Comparison of ENCODE assay signal across 15 cellular contexts in genomic region chrX:2549874-2550273, GRCh38. TPM values are rescaled to one million over a fixed set of nuclear protein-coding genes. Genes with fewer than 3 reads are reported as not detected.
DNase-seq lines count a peak whose midpoint lies in the region; ATAC-seq and TF ChIP-seq lines count a peak whose summit lies in the region.
"Had no signal": no experiment of that assay in that cellular context is flagged by ENCODE, and none has a peak within 500 bp of the region (broad histone marks: within the 10 kb centered on the region; RNA-seq: fewer than 3 reads in every experiment).

No MANE protein-coding gene starts in this region.

- peak overlapping the region; percentile 34; the same call in 1 of the 2 replicates for H3K27ac ChIP-seq in 22Rv1
- H3K27ac ChIP-seq: suprapubic skin had no signal

- peak; percentile 50 for DNase-seq in NCI-H1048 (lab: John Stamatoyannopoulos, UW)
- DNase-seq in NCI-H69 (lab: John Stamatoyannopoulos, UW) = peak; percentile 96
- DNase-seq in foreskin melanocyte = peak; percentile 46
- DNase-seq in stimulated activated CD4-positive, alpha-beta T cell treated with anti-CD3 and anti-CD28 coated beads, Interleukin-2, amount 100 ng/mL, for 24 hours = no peak
- no peak for DNase-seq in omental fat pad (ENCODE audit: low spot score)
- DNase-seq: ACHN; activated CD8-positive, alpha-beta memory T cell treated with anti-CD3 and anti-CD28 coated beads for 24 hours; activated effector memory CD4-positive, alpha-beta T cell treated with anti-CD3 and anti-CD28 coated beads, Interleukin-2, amount 50 U/mL, for 16 hours; effector CD4-positive, alpha-beta T cell; posterior cingulate gyrus; SIG-M5 had no signal

- ATAC-seq in GM18870 (IDR thresholded peaks at IDR 0.05; ENCODE audit: unreplicated experiment) (no peak), HG02763 (IDR thresholded peaks at IDR 0.05; ENCODE audit: unreplicated experiment) (no peak), omental fat pad (ENCODE audit: low FRiP score) (no peak)

- TF ChIP-seq CTCF in 22Rv1 (IDR thresholded peaks at IDR 0.05) (no peak), omental fat pad (IDR thresholded peaks at IDR 0.05) (no peak)

RNA-seq across cellular contexts. Expression of gene DHRSX, which starts 49.1 kb away (rescaled TPM):
- total RNA-seq in omental fat pad = 10 to 100 TPM; 18.6 to 34.2 (median 21.4) TPM

RNA-seq across cellular contexts. Expression of gene ZBED1, which starts 49.1 kb away (rescaled TPM):
- 10 to 100 TPM; 28.3 to 46.5 (median 34.2) TPM for total RNA-seq in omental fat pad

Comparison
In these comparisons a context has a peak if more than half of its experiments do, and no peak if none do; other contexts are left out.
1. DNase-seq: peak in NCI-H1048 (single experiment), NCI-H69 (single experiment) and foreskin melanocyte (single experiment); none in stimulated activated CD4-positive, alpha-beta T cell treated with anti-CD3 and anti-CD28 coated beads, Interleukin-2, amount 100 ng/mL, for 24 hours (0 of 2) and omental fat pad (single experiment).